In the genomic region with DNA sequence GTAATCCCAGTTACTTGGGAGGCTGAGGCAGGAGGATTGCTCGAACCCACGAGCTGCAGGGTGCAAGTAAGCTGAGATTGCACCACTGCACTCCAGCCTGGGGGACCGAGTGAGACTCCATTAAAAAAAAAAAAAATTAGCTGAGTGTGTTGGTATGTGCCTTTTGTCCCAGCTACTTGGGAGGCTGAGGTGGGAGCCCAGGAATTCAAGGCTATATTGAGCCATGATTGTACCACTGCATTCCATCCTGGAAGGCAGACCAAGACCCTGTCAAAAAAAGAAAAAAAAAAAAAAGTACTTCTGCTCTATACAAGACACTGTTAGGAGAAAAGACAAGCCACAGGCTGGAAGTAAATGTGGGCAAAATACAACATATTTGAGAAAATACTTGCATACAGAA, we compare ENCODE assay signal across 23 cellular contexts.
"Had no signal": no experiment of that assay in that cellular context is flagged by ENCODE, and none has a peak within 500 bp of the region (broad histone marks: within the 10 kb centered on the region; RNA-seq: fewer than 3 reads in every experiment).

No MANE protein-coding gene starts in this region.

- H3K4me2 ChIP-seq: hepatocyte, smooth muscle cell had no signal

- DNase-seq: activated naive CD8-positive, alpha-beta T cell treated with anti-CD3 and anti-CD28 coated beads, Interleukin-2, amount 10 ng/mL, durations not matched to agents 7 days and 5 days; activated T-cell treated with anti-CD3 and anti-CD28 coated beads, Interleukin-2, amount 50 U/mL, for 1 hour; amygdala; dermis blood vessel endothelial cell; effector memory CD4-positive, alpha-beta T cell; foreskin melanocyte; glutamatergic neuron; left ventricle myocardium superior; mammary epithelial cell; midbrain; nucleus accumbens; stimulated activated CD4-positive, alpha-beta T cell treated with anti-CD3 and anti-CD28 coated beads, Interleukin-15, amount 100 ng/mL, for 24 hours; stimulated activated naive CD8-positive, alpha-beta T cell treated with anti-CD3 and anti-CD28 coated beads, Interleukin-15, Interleukin-2, amounts not matched to agents 100 U/mL and 50 U/mL, for 24 hours; substantia nigra; T1000; thyroid gland had no signal

- H3K9me3 ChIP-seq: thyroid gland had no signal

- H3K27ac ChIP-seq: hepatocyte, thyroid gland had no signal

- ATAC-seq: esophagus mucosa; left ventricle myocardium superior; sciatic nerve; SK-N-SH treated with all-trans-retinoic acid at 6 μM for 48 hours; stimulated activated naive CD8-positive, alpha-beta T cell treated with anti-CD3 and anti-CD28 coated beads, Interleukin-15, Interleukin-2, amounts not matched to agents 100 U/mL and 50 U/mL, for 24 hours; WTC11 had no signal

- H3K27me3 Mint-ChIP-seq: activated naive CD8-positive, alpha-beta T cell treated with anti-CD3 and anti-CD28 coated beads, Interleukin-2, amount 10 ng/mL, durations not matched to agents 7 days and 5 days; brain had no signal

- H3K9me3 Mint-ChIP-seq: activated naive CD8-positive, alpha-beta T cell treated with anti-CD3 and anti-CD28 coated beads, Interleukin-2, amount 10 ng/mL, durations not matched to agents 7 days and 5 days; brain; WTC11 had no signal

- H3K27ac Mint-ChIP-seq: activated naive CD8-positive, alpha-beta T cell treated with anti-CD3 and anti-CD28 coated beads, Interleukin-2, amount 10 ng/mL, durations not matched to agents 7 days and 5 days; brain; WTC11 had no signal

- H3K79me2 ChIP-seq: hepatocyte had no signal

- H3K36me3 ChIP-seq: thyroid gland had no signal

- H3K4me3 Mint-ChIP-seq: activated naive CD8-positive, alpha-beta T cell treated with anti-CD3 and anti-CD28 coated beads, Interleukin-2, amount 10 ng/mL, durations not matched to agents 7 days and 5 days; brain; WTC11 had no signal

- H3K27me3 ChIP-seq: hepatocyte, thyroid gland had no signal

- H3K4me3 ChIP-seq: hepatocyte, smooth muscle cell, thyroid gland had no signal

- H2AFZ ChIP-seq: hepatocyte had no signal
